In the genomic region with DNA sequence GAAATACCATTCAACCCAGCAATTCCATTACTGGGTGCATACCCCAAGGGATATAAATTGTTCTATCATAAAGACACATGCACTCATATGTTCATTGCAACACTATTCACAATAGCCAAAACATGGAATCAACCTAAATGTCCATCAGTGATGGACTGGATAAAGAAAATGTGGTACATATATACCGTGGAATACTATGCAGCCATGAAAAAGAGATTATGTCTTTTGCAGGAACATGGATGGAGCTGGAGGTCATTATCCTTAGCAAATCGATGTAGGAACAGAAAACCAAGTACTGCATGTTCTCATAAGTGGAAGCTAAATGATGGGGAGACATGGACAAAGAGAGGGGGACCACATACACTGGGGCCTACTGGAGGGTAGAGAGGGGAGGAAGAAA, we compare ENCODE assay signal across 28 cellular contexts. TPM values are rescaled to one million over a fixed set of nuclear protein-coding genes. Genes with fewer than 3 reads are reported as not detected.
"Had no signal": no experiment of that assay in that cellular context is flagged by ENCODE, and none has a peak within 500 bp of the region (broad histone marks: within the 10 kb centered on the region; RNA-seq: fewer than 3 reads in every experiment).

No MANE protein-coding gene starts in this region.

- DNase-seq: cortex of kidney; effector CD8-positive, alpha-beta T cell; effector memory CD8-positive, alpha-beta T cell; endodermal cell; erythroblast; esophagus squamous epithelium; foreskin fibroblast; foreskin melanocyte; gastrocnemius medialis; glutamatergic neuron; head of caudate nucleus; heart right ventricle; hippocampal formation; left cardiac atrium; left lung; left ventricle myocardium superior; lower lobe of right lung; mesenchymal stem cell; mucosa of descending colon; naive B cell; naive thymus-derived CD8-positive, alpha-beta T cell had no signal

- H3K36me3 ChIP-seq: esophagus squamous epithelium, gastrocnemius medialis, heart right ventricle, left lung, lower lobe of right lung had no signal

- H3K4me3 ChIP-seq: esophagus squamous epithelium, gastrocnemius medialis, heart right ventricle, left lung, lower lobe of right lung, mucosa of descending colon had no signal

- H3K27ac ChIP-seq: epithelial cell of prostate, esophagus squamous epithelium, gastrocnemius medialis, heart right ventricle, left lung, lower lobe of right lung had no signal

- H3K4me1 ChIP-seq: gastrocnemius medialis, left lung, lower lobe of right lung had no signal

- H3K36me3 Mint-ChIP-seq: mesothelial cell of epicardium had no signal

- H3K9me3 ChIP-seq: gastrocnemius medialis, lower lobe of right lung, mucosa of descending colon had no signal

- H3K4me3 Mint-ChIP-seq: dendritic cell treated with granulocyte-macrophage colony-stimulating factor and Interleukin-4, amounts not matched to agents 40 ng/mL and 50 ng/mL, for 4 days; effector memory CD8-positive, alpha-beta T cell; endodermal cell; mesothelial cell of epicardium; naive B cell; naive thymus-derived CD8-positive, alpha-beta T cell had no signal

- ATAC-seq: effector memory CD8-positive, alpha-beta T cell; esophagus mucosa; gastrocnemius medialis; heart right ventricle; left cardiac atrium; left lung; left ventricle myocardium superior; lower lobe of right lung; mucosa of descending colon; naive thymus-derived CD8-positive, alpha-beta T cell had no signal

- H3K27ac Mint-ChIP-seq: dendritic cell treated with granulocyte-macrophage colony-stimulating factor and Interleukin-4, amounts not matched to agents 40 ng/mL and 50 ng/mL, for 4 days; effector memory CD8-positive, alpha-beta T cell; endodermal cell; mesothelial cell of epicardium; naive B cell; naive thymus-derived CD8-positive, alpha-beta T cell had no signal

- FAIRE-seq: endometrium, islet of Langerhans, keratinocyte had no signal

RNA-seq across cellular contexts. Expression of a gene that starts 5.5 kb away (rescaled TPM):
- total RNA-seq: naive thymus-derived CD8-positive, alpha-beta T cell had no signal
